In the genomic region with DNA sequence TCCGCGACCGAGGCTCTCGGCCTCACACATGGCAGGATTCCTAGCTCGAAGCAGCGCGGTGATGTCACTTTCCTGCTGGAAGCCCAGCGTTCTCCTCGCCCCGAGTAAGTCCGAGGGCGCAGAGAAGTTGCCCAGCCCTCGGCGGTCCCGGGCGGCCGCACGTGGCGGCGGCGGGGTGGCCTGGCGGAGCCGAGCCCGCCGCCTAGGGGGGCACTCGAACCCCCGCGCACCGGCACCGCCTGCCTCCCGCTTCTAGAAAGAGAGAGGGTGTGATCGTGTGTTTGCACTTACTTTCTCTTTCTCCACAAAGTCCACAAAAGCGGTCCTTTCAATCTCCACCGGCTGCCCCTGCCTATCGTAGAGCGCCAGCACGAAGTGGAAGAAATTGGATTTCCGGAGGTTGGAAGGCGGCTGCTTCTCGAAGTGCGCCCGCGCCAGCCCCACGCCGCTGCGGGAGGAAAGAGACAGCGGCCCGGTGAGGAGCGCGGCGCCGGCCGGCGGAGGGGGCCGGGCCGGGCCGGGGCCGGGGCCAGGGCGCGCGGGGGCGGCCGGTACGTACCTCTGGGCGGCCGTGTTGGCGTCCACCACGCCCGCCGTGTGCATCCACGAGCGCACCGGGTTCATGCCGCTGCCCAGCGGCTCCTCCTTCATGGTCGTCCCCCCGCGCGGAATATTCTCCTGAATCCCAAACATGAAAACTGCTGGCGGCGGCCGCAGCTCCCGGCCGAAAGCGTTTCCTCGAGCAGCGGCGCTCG, we compare ENCODE assay signal across 8 cellular contexts. TPM values are rescaled to one million over a fixed set of nuclear protein-coding genes. Genes with fewer than 3 reads are reported as not detected.
DNase-seq lines count a peak whose midpoint lies in the region; ATAC-seq, FAIRE-seq and TF ChIP-seq lines count a peak whose summit lies in the region.

No MANE protein-coding gene starts in this region.

- H3K27ac ChIP-seq in small intestine (ENCODE audit: low read depth in 1 of 2, low read length in 1 of 2) (no peak overlapping the region), MM.1S (ENCODE audit: low read length) (no peak overlapping the region)

- no peaks in the 10 kb centered on the region for H3K9me3 Mint-ChIP-seq in activated CD8-positive, alpha-beta memory T cell treated with anti-CD3 and anti-CD28 coated beads, Interleukin-2, amount 10 ng/mL, durations not matched to agents 7 days and 5 days (ENCODE audit: low read depth)

- FAIRE-seq in small intestine (lab: Jason Lieb, UNC) = no peak

- peaks cover 13% of the 10 kb centered on the region for H3K4me1 Mint-ChIP-seq in activated CD8-positive, alpha-beta memory T cell treated with anti-CD3 and anti-CD28 coated beads, Interleukin-2, amount 10 ng/mL, durations not matched to agents 7 days and 5 days

- H2AFZ ChIP-seq in MM.1S (ENCODE audit: low read length) = no peak overlapping the region

- no peak overlapping the region for H3K4me2 ChIP-seq in MM.1S (ENCODE audit: low read depth, low read length)

- H4K20me1 ChIP-seq in MM.1S (ENCODE audit: insufficient read depth, low read length) = no peaks in the 10 kb centered on the region

- peak; percentile 18 for ATAC-seq in activated CD8-positive, alpha-beta memory T cell treated with anti-CD3 and anti-CD28 coated beads, Interleukin-2, amount 10 ng/mL, durations not matched to agents 7 days and 5 days
- ATAC-seq in GM21390 (IDR thresholded peaks at IDR 0.05; ENCODE audit: unreplicated experiment) = no peak

- H3K9me3 ChIP-seq in small intestine (ENCODE audit: control insufficient read depth, low read depth) (no peaks in the 10 kb centered on the region), MM.1S (replicated peaks; ENCODE audit: insufficient read depth, low read length) (no peaks in the 10 kb centered on the region)

- H3K9me2 ChIP-seq in MM.1S (replicated peaks; ENCODE audit: insufficient read depth, low read length) = no peaks in the 10 kb centered on the region

- H3K4me3 ChIP-seq in small intestine (ENCODE audit: low read depth in 1 of 2, low read length in 2 of 2) = peak overlapping the region; percentile 36 to 43
- H3K4me3 ChIP-seq in MM.1S (ENCODE audit: low read length) = no peak overlapping the region

- TF ChIP-seq CTCF in MM.1S (IDR thresholded peaks at IDR 0.05; ENCODE audit: low read length) = no peak

- DNase-seq in NCI-H1417 (lab: John Stamatoyannopoulos, UW) (peak in 2 of 3 experiments; percentile 42 to 53), NCI-H1417 treated with DMSO at 0.1 percent for 48 hours (lab: John Stamatoyannopoulos, UW) (no peak), hepatic stellate cell (ENCODE audit: low spot score) (peak; percentile 67), small intestine (peak; percentile 7), Ammon's horn (ENCODE audit: low spot score) (no peak), MM.1S (no peak)
- peak; percentile 40 for DNase-seq in activated CD8-positive, alpha-beta memory T cell treated with anti-CD3 and anti-CD28 coated beads, Interleukin-2, amount 10 ng/mL, durations not matched to agents 7 days and 5 days

- H3K36me3 Mint-ChIP-seq in activated CD8-positive, alpha-beta memory T cell treated with anti-CD3 and anti-CD28 coated beads, Interleukin-2, amount 10 ng/mL, durations not matched to agents 7 days and 5 days = peaks cover 5% of the 10 kb centered on the region

- no peaks in the 10 kb centered on the region for H3K79me2 ChIP-seq in MM.1S (ENCODE audit: low read length)

- peak overlapping the region; percentile 36 for H3K4me3 Mint-ChIP-seq in activated CD8-positive, alpha-beta memory T cell treated with anti-CD3 and anti-CD28 coated beads, Interleukin-2, amount 10 ng/mL, durations not matched to agents 7 days and 5 days

- H3K36me3 ChIP-seq in small intestine (ENCODE audit: control insufficient read depth in 2 of 2, insufficient read depth in 2 of 2, low read length in 2 of 2) (no peaks in the 10 kb centered on the region), MM.1S (replicated peaks; ENCODE audit: insufficient read depth, low read length) (no peaks in the 10 kb centered on the region)

- H3K4me1 ChIP-seq in small intestine (ENCODE audit: control insufficient read depth in 2 of 2, insufficient read depth in 1 of 2, low read depth in 1 of 2, low read length in 1 of 2) (no peaks in the 10 kb centered on the region), MM.1S (ENCODE audit: low read length) (no peaks in the 10 kb centered on the region)

- H3K27me3 ChIP-seq in small intestine (ENCODE audit: control insufficient read depth in 2 of 2, insufficient read depth in 2 of 2, low read length in 2 of 2) (peaks cover 31 to 68% of the 10 kb centered on the region in 2 donors), MM.1S (replicated peaks; ENCODE audit: insufficient read depth, low read length) (no peaks in the 10 kb centered on the region)

- CTCF ChIA-PET in activated CD8-positive, alpha-beta memory T cell treated with anti-CD3 and anti-CD28 coated beads, Interleukin-2, amount 10 ng/mL, durations not matched to agents 7 days and 5 days (lab: Charles Lee) = no interaction called here

- no peaks in the 10 kb centered on the region for H3F3A ChIP-seq in MM.1S (ENCODE audit: insufficient read depth, low read length)

- 1 to 2% (median 1%) methylated on average over 46 to 89 of the region's 89 CpGs for WGBS in small intestine, 3 donors

- H3K27me3 Mint-ChIP-seq in activated CD8-positive, alpha-beta memory T cell treated with anti-CD3 and anti-CD28 coated beads, Interleukin-2, amount 10 ng/mL, durations not matched to agents 7 days and 5 days = peaks cover 65% of the 10 kb centered on the region

- H3K9ac ChIP-seq in MM.1S (ENCODE audit: low read length) = no peak overlapping the region

- peak overlapping the region; percentile 61 for H3K27ac Mint-ChIP-seq in activated CD8-positive, alpha-beta memory T cell treated with anti-CD3 and anti-CD28 coated beads, Interleukin-2, amount 10 ng/mL, durations not matched to agents 7 days and 5 days

RNA-seq across cellular contexts. Expression of a gene that starts 0.8 kb away (rescaled TPM):
- total RNA-seq in activated CD8-positive, alpha-beta memory T cell treated with anti-CD3 and anti-CD28 coated beads, Interleukin-2, amount 10 ng/mL, durations not matched to agents 7 days and 5 days = not detected
- 1 to 10 TPM in 1 of 3 donors, not detected in 2; 1.9 TPM for polyA plus RNA-seq in small intestine

Comparison
In these comparisons a context has a peak if more than half of its experiments do, and no peak if none do; other contexts are left out.
1. DNase-seq: peak in NCI-H1417 (2 of 3), activated CD8-positive, alpha-beta memory T cell treated with anti-CD3 and anti-CD28 coated beads, Interleukin-2, amount 10 ng/mL, durations not matched to agents 7 days and 5 days (single experiment), hepatic stellate cell (single experiment) and small intestine (single experiment); none in NCI-H1417 treated with DMSO at 0.1 percent for 48 hours (single experiment), Ammon's horn (single experiment) and MM.1S (single experiment).